Comparison of ENCODE assay signal across 1 cellular context in the genomic region with DNA sequence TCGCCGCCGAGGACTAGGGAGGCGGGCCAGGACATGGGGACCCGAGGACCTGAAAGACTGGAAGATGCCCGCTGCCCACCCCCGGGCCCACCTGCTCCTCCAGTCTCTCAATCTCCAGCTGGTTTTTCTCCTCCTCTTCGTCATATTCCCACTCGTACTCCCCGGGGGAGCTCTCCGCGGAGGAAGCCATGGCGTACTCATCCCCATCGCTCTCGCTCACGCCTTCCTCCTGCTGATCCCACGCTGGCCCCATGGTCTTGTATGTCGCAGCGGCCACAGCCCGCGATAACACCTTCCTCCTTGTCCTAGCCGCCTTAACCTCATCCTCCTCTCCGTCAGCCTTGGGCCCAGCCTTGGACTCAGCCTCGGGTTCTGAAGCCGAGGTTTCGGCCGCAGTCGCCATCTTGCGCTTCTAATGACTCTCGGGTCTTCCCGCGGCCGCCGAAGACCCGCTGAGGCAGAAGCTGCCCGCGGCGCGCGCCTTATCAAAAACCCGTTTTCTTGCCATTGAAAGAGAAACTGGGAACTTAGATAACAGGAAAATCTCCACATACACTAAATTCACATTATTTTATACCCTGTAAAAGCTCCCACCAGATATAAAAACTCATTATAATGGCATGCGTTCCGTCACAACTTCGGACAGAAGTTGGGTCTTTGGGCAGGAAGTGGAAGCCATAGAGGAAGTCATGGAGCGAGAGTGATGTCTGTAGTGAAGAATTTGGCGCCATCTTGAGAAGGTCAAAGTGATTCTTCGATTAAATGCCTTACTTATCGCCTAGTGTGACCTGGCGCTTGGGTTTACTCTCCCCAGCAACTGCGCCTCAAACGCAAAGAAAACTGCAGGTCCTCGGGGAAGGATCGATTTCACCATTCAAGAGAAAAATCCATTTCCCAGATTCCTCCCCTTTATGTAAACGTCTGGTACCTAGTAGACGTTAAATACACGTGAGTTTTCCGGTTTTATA.
TF ChIP-seq lines count a peak whose summit lies in the region.

A gene with protein sequence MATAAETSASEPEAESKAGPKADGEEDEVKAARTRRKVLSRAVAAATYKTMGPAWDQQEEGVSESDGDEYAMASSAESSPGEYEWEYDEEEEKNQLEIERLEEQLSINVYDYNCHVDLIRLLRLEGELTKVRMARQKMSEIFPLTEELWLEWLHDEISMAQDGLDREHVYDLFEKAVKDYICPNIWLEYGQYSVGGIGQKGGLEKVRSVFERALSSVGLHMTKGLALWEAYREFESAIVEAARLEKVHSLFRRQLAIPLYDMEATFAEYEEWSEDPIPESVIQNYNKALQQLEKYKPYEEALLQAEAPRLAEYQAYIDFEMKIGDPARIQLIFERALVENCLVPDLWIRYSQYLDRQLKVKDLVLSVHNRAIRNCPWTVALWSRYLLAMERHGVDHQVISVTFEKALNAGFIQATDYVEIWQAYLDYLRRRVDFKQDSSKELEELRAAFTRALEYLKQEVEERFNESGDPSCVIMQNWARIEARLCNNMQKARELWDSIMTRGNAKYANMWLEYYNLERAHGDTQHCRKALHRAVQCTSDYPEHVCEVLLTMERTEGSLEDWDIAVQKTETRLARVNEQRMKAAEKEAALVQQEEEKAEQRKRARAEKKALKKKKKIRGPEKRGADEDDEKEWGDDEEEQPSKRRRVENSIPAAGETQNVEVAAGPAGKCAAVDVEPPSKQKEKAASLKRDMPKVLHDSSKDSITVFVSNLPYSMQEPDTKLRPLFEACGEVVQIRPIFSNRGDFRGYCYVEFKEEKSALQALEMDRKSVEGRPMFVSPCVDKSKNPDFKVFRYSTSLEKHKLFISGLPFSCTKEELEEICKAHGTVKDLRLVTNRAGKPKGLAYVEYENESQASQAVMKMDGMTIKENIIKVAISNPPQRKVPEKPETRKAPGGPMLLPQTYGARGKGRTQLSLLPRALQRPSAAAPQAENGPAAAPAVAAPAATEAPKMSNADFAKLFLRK (minus strand): TSS at position 422 of the 968 bp plus-strand sequence. CDS start 19 bp downstream, at position 403.

TF ChIP-seq in HCT116, 20 proteins besides CTCF, POLR2A, EP300 and RAD21:
- TF ChIP-seq EGR1 (IDR thresholded peaks at IDR 0.05; ENCODE audit: low read depth) (no peak), ELF1 (IDR thresholded peaks at IDR 0.05; ENCODE audit: borderline replicate concordance, low read depth) (no peak), REST (IDR thresholded peaks at IDR 0.05; ENCODE audit: low read depth) (no peak), TCF7L2 (IDR thresholded peaks at IDR 0.05; ENCODE audit: borderline replicate concordance, extremely low read depth, insufficient read depth, insufficient read length) (no peak), ZFX (IDR thresholded peaks at IDR 0.05) (peak; percentile 52; the same call in 1 of the 2 replicates), ATF3 (IDR thresholded peaks at IDR 0.05) (no peak), POLR2AphosphoS5 (IDR thresholded peaks at IDR 0.05; ENCODE audit: low read depth, low read length) (peak; percentile 58), CEBPB (IDR thresholded peaks at IDR 0.05; ENCODE audit: low read depth) (no peak), JUND (IDR thresholded peaks at IDR 0.05) (no peak), SIN3A (IDR thresholded peaks at IDR 0.05; ENCODE audit: low read depth) (no peak), MAX (IDR thresholded peaks at IDR 0.05) (no peak), EZH2phosphoT487 (IDR thresholded peaks at IDR 0.05; ENCODE audit: borderline replicate concordance) (no peak), SP1 (IDR thresholded peaks at IDR 0.05; ENCODE audit: low read depth) (no peak), EZH2 (IDR thresholded peaks at IDR 0.05) (no peak), CBX3 (IDR thresholded peaks at IDR 0.05; ENCODE audit: low read depth) (no peak), YY1 (IDR thresholded peaks at IDR 0.05; ENCODE audit: extremely low read depth, insufficient replicate concordance, low read depth, low read length) (peak; percentile 98), SRF (IDR thresholded peaks at IDR 0.05; ENCODE audit: low read depth) (no peak), ZBTB33 (IDR thresholded peaks at IDR 0.05; ENCODE audit: extremely low read depth, insufficient replicate concordance, low read length) (peak; percentile 27), ZNF274 (IDR thresholded peaks at IDR 0.05; ENCODE audit: low read depth, low read length) (no peak), FOSL1 (IDR thresholded peaks at IDR 0.05; ENCODE audit: low read depth) (no peak)
